35 cellular contexts compared by ENCODE assay signal in the genomic region with DNA sequence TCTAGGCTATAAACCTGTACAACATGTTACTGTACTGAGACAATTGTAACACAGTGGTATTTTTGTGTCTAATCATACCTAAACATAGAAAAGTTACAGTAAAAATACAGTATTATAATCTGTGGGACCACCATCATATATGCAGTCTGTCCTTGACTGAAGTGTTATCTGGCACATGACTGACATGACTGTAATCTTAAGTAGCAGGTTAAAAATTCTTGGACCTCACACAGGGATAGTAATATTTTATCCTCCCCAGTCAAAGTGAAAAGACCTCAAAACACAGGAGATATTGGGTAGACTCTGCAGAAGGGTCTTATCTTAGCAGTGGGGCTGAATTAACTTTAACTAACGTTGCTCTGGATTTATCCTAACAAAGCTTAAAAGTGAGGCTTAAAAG.
"Had no signal": no experiment of that assay in that cellular context is flagged by ENCODE, and none has a peak within 500 bp of the region (broad histone marks: within the 10 kb centered on the region; RNA-seq: fewer than 3 reads in every experiment).

No MANE protein-coding gene starts in this region.

- DNase-seq: Karpas-422, Kasumi-1, MG63, MV-4-11, NCI-H1048, NCI-H1092, NCI-H1092 treated with DMSO at 0.1 percent for 48 hours, NCI-H1105, NCI-H1105 treated with DMSO at 0.1 percent for 48 hours, NCI-H1417, NCI-H1417 treated with DMSO at 0.1 percent for 48 hours, NCI-H1436, NCI-H1436 treated with DMSO at 0.1 percent for 48 hours, NCI-H146, NCI-H1694, NCI-H1694 treated with DMSO at 0.1 percent for 48 hours, NCI-H187, NCI-H187 treated with DMSO at 0.1 percent for 48 hours, NCI-H1930, NCI-H2029, NCI-H2029 treated with DMSO at 0.1 percent for 48 hours, NCI-H2081, NCI-H2081 treated with DMSO at 0.1 percent for 48 hours, NCI-H2107, NCI-H2171, NCI-H2171 treated with DMSO at 0.1 percent for 48 hours, NCI-H2227 treated with DMSO at 0.1 percent for 48 hours, NCI-H226, NCI-H345, NCI-H446, NCI-H446 treated with DMSO at 0.1 percent for 48 hours, NCI-H510A, NCI-H510A treated with DMSO at 0.1 percent for 48 hours, NCI-H524 had no signal

- H3K9me3 ChIP-seq: MG63 had no signal

- H3K27ac ChIP-seq: KMS-11 had no signal

- H3K4me2 ChIP-seq: KMS-11 had no signal

- H3K9ac ChIP-seq: KMS-11 had no signal

- H3K36me3 ChIP-seq: MG63 had no signal

- H3K4me3 ChIP-seq: MG63 had no signal
